ENCODE assay signal across 26 cellular contexts in genomic region chr7:158750702-158751101, GRCh38. TPM values are rescaled to one million over a fixed set of nuclear protein-coding genes. Genes with fewer than 3 reads are reported as not detected.
A peak's percentile ranks its signal among the peaks of the same experiment; 100 is the strongest.
DNase-seq lines count a peak whose midpoint lies in the region; ATAC-seq, FAIRE-seq and TF ChIP-seq lines count a peak whose summit lies in the region.
"Had no signal": no experiment of that assay in that cellular context is flagged by ENCODE, and none has a peak within 500 bp of the region (broad histone marks: within the 10 kb centered on the region; RNA-seq: fewer than 3 reads in every experiment).

No MANE protein-coding gene starts in this region.

- ATAC-seq in stimulated activated naive CD8-positive, alpha-beta T cell treated with anti-CD3 and anti-CD28 coated beads, Interleukin-15, Interleukin-2, amounts not matched to agents 100 U/mL and 50 U/mL, for 24 hours = no peak
- ATAC-seq: A549, GM12878, GM23338, HCT116 had no signal

- no peak overlapping the region for H3K4me3 ChIP-seq in esophagus muscularis mucosa
- H3K4me3 ChIP-seq: A549; BLaER1 treated with 17β-estradiol and CSF1 and Interleukin-3, amounts not matched to agents 10 nM and 100 nM; GM12878; GM23338 had no signal

- H3K9me3 Mint-ChIP-seq in activated T-cell treated with anti-CD3 and anti-CD28 coated beads, Interleukin-2, amount 50 U/mL, for 24 hours = no peaks in the 10 kb centered on the region
- no peaks in the 10 kb centered on the region for H3K9me3 Mint-ChIP-seq in stimulated activated naive CD8-positive, alpha-beta T cell treated with anti-CD3 and anti-CD28 coated beads, Interleukin-15, Interleukin-2, amounts not matched to agents 100 ng/mL and 50 ng/mL, for 24 hours
- H3K9me3 Mint-ChIP-seq in type B pancreatic cell = no peaks in the 10 kb centered on the region
- H3K9me3 Mint-ChIP-seq: CD14-positive monocyte; CD4-positive, alpha-beta T cell; CD8-positive, alpha-beta memory T cell; GM23338; H9 had no signal

- TF ChIP-seq POLR2A in esophagus muscularis mucosa (IDR thresholded peaks at IDR 0.05; ENCODE audit: low read depth) = no peak

- H3K9me3 ChIP-seq in esophagus muscularis mucosa = no peaks in the 10 kb centered on the region
- H3K9me3 ChIP-seq: A549; BE2C; BLaER1 treated with 17β-estradiol and CSF1 and Interleukin-3, amounts not matched to agents 10 nM and 100 nM had no signal

- no peak overlapping the region for H3K4me3 Mint-ChIP-seq in activated T-cell treated with anti-CD3 and anti-CD28 coated beads, Interleukin-2, amount 50 U/mL, for 24 hours
- no peak overlapping the region for H3K4me3 Mint-ChIP-seq in stimulated activated naive CD8-positive, alpha-beta T cell treated with anti-CD3 and anti-CD28 coated beads, Interleukin-15, Interleukin-2, amounts not matched to agents 100 ng/mL and 50 ng/mL, for 24 hours
- no peak overlapping the region for H3K4me3 Mint-ChIP-seq in type B pancreatic cell
- H3K4me3 Mint-ChIP-seq: CD14-positive monocyte; CD4-positive, alpha-beta T cell; CD8-positive, alpha-beta memory T cell; GM23338; H9 had no signal

- H3K27me3 Mint-ChIP-seq in activated T-cell treated with anti-CD3 and anti-CD28 coated beads, Interleukin-2, amount 50 U/mL, for 24 hours = no peaks in the 10 kb centered on the region
- no peaks in the 10 kb centered on the region for H3K27me3 Mint-ChIP-seq in stimulated activated naive CD8-positive, alpha-beta T cell treated with anti-CD3 and anti-CD28 coated beads, Interleukin-15, Interleukin-2, amounts not matched to agents 100 ng/mL and 50 ng/mL, for 24 hours
- no peaks in the 10 kb centered on the region for H3K27me3 Mint-ChIP-seq in type B pancreatic cell
- H3K27me3 Mint-ChIP-seq: CD4-positive, alpha-beta T cell; CD8-positive, alpha-beta memory T cell had no signal

- no peak for DNase-seq in activated T-cell treated with anti-CD3 and anti-CD28 coated beads, Interleukin-2, amount 50 U/mL, for 24 hours
- no peak for DNase-seq in activated T-cell treated with anti-CD3 and anti-CD28 coated beads, Interleukin-2, amount 50 U/mL, for 48 hours
- DNase-seq in stimulated activated naive CD8-positive, alpha-beta T cell treated with anti-CD3 and anti-CD28 coated beads, Interleukin-15, Interleukin-2, amounts not matched to agents 100 U/mL and 50 U/mL, for 24 hours = no peak
- DNase-seq in esophagus muscularis mucosa (ENCODE audit: extremely low spot score) (no peak), type B pancreatic cell (ENCODE audit: extremely low spot score, unreplicated experiment) (peak; percentile 13), SIG-M5 treated with dmso at 0.1 percent for 504 hours (lab: John Stamatoyannopoulos, UW; ENCODE audit: unreplicated experiment) (no peak), frontal cortex (ENCODE audit: low spot score in 2 of 2) (no peak)
- DNase-seq: 8988T; ACHN; AML-193; BE2C; CD4-positive, alpha-beta T cell; CD8-positive, alpha-beta memory T cell; DMS 273 treated with DMSO at 0.1 percent for 48 hours; DMS79; EL; GDM1; H9 had no signal

- H3K36me3 ChIP-seq in esophagus muscularis mucosa = peaks cover 38 to 81% (median 65%) of the 10 kb centered on the region in 4 donors

- H3K4me1 ChIP-seq in esophagus muscularis mucosa = peaks cover 0 to 17% (median 9%) of the 10 kb centered on the region in 4 donors
- H3K4me1 ChIP-seq: A549, BE2C had no signal

- peak overlapping the region; percentile 81 for H3K27ac Mint-ChIP-seq in activated T-cell treated with anti-CD3 and anti-CD28 coated beads, Interleukin-2, amount 50 U/mL, for 24 hours
- H3K27ac Mint-ChIP-seq in stimulated activated naive CD8-positive, alpha-beta T cell treated with anti-CD3 and anti-CD28 coated beads, Interleukin-15, Interleukin-2, amounts not matched to agents 100 ng/mL and 50 ng/mL, for 24 hours = peak overlapping the region; percentile 67
- no peak overlapping the region for H3K27ac Mint-ChIP-seq in type B pancreatic cell
- H3K27ac Mint-ChIP-seq: CD4-positive, alpha-beta T cell; GM23338; H9 had no signal

- H3K27ac ChIP-seq in esophagus muscularis mucosa (replicated peaks in 1 of 4) = peak overlapping the region in 3 of 4 donors; percentile 12 to 40 (median 33)
- H3K27ac ChIP-seq: A549; BLaER1 treated with 17β-estradiol and CSF1 and Interleukin-3, amounts not matched to agents 10 nM and 100 nM had no signal

- no peak for TF ChIP-seq CTCF in esophagus muscularis mucosa (IDR thresholded peaks at IDR 0.05)
- TF ChIP-seq CTCF in type B pancreatic cell (conservative IDR thresholded peaks at IDR 0.05) = no peak

- FAIRE-seq in frontal cortex (lab: Jason Lieb, UNC) = no peak
- FAIRE-seq: A549, D721Med, GM12878 had no signal

- H3K4me1 Mint-ChIP-seq in activated T-cell treated with anti-CD3 and anti-CD28 coated beads, Interleukin-2, amount 50 U/mL, for 24 hours (ENCODE audit: low read depth) = peaks cover 12% of the 10 kb centered on the region
- peaks cover 9% of the 10 kb centered on the region for H3K4me1 Mint-ChIP-seq in stimulated activated naive CD8-positive, alpha-beta T cell treated with anti-CD3 and anti-CD28 coated beads, Interleukin-15, Interleukin-2, amounts not matched to agents 100 ng/mL and 50 ng/mL, for 24 hours (ENCODE audit: low read depth)
- no peaks in the 10 kb centered on the region for H3K4me1 Mint-ChIP-seq in type B pancreatic cell (ENCODE audit: unreplicated experiment)
- H3K4me1 Mint-ChIP-seq: CD14-positive monocyte, GM23338, H9 had no signal

- 73% methylated on average over 3 of the region's 3 CpGs for WGBS in esophagus muscularis mucosa

- H3K36me3 Mint-ChIP-seq in activated T-cell treated with anti-CD3 and anti-CD28 coated beads, Interleukin-2, amount 50 U/mL, for 24 hours (ENCODE audit: low read depth) = peaks cover 72% of the 10 kb centered on the region
- H3K36me3 Mint-ChIP-seq in stimulated activated naive CD8-positive, alpha-beta T cell treated with anti-CD3 and anti-CD28 coated beads, Interleukin-15, Interleukin-2, amounts not matched to agents 100 ng/mL and 50 ng/mL, for 24 hours (ENCODE audit: low read depth) = peaks cover 37% of the 10 kb centered on the region
- H3K36me3 Mint-ChIP-seq in type B pancreatic cell = peaks cover 14% of the 10 kb centered on the region

- intact Hi-C loops in esophagus muscularis mucosa (cut with DNase I) = no loop called here

- no peak for TF ChIP-seq EP300 in esophagus muscularis mucosa (IDR thresholded peaks at IDR 0.05)

- H3K27me3 ChIP-seq in esophagus muscularis mucosa = no peaks in the 10 kb centered on the region
- H3K27me3 ChIP-seq: BE2C; BLaER1 treated with 17β-estradiol and CSF1 and Interleukin-3, amounts not matched to agents 10 nM and 100 nM had no signal

RNA-seq across cellular contexts. Expression of gene NCAPG2, which starts 46.1 kb away (rescaled TPM):
- total RNA-seq in esophagus muscularis mucosa (1 to 10 TPM; 4.2 to 6.2 (median 4.4) TPM), type B pancreatic cell (ENCODE audit: low replicate concordance) (23.8 and 46.1 TPM in 2 replicates), frontal cortex (12.2 TPM)
